In genomic region chr2:191230174-191230573, GRCh38 we compare ENCODE assay signal across 14 cellular contexts. TPM values are rescaled to one million over a fixed set of nuclear protein-coding genes. Genes with fewer than 3 reads are reported as not detected.
DNase-seq lines count a peak whose midpoint lies in the region; ATAC-seq and TF ChIP-seq lines count a peak whose summit lies in the region.
"Had no signal": no experiment of that assay in that cellular context is flagged by ENCODE, and none has a peak within 500 bp of the region (broad histone marks: within the 10 kb centered on the region; RNA-seq: fewer than 3 reads in every experiment).

No MANE protein-coding gene starts in this region.

- CTCF ChIA-PET in AG04450 (lab: Charles Lee) = interaction anchor here (1.1 to 3.0 kb wide), 5 partner anchors 11 to 271 kb away, joined by 4 to 22 read pairs (median 8); no protein-coding TSS in a partner anchor

- POLR2A ChIA-PET in AG04450 (lab: Yijun Ruan, JAX) = no interaction called here

- H3K36me3 ChIP-seq in mesodermal cell (ENCODE audit: control insufficient read depth, insufficient read depth, low read length) = no peaks in the 10 kb centered on the region
- H3K36me3 ChIP-seq: stomach had no signal

- no peak for DNase-seq in AG04450 (ENCODE audit: low read depth, low spot score)
- DNase-seq in HT1080 (ENCODE audit: low read depth) = peak; percentile 92
- DNase-seq in cardiac fibroblast (ENCODE audit: low read depth in 2 of 2) = peak; percentile 85 to 87
- no peak for DNase-seq in NCI-H1048 (lab: John Stamatoyannopoulos, UW)
- DNase-seq in NCI-H2081 treated with DMSO at 0.1 percent for 48 hours (lab: John Stamatoyannopoulos, UW) = no peak
- no peak for DNase-seq in activated CD4-positive, CD25-positive, alpha-beta regulatory T cell treated with anti-CD3 and anti-CD28 coated beads, Interleukin-2, amount 50 U/mL, for 72 hours
- DNase-seq: activated CD8-positive, alpha-beta T cell treated with anti-CD3 and anti-CD28 coated beads, Interleukin-2, amount 10 ng/mL, durations not matched to agents 7 days and 5 days; CD8-positive, alpha-beta T cell; MV-4-11; NCI-H774; stomach; T-cell had no signal

- no peak for ATAC-seq in GM21423 (IDR thresholded peaks at IDR 0.05; ENCODE audit: unreplicated experiment)
- ATAC-seq: activated CD8-positive, alpha-beta T cell treated with anti-CD3 and anti-CD28 coated beads, Interleukin-2, amount 10 ng/mL, durations not matched to agents 7 days and 5 days; CD8-positive, alpha-beta T cell; T-cell had no signal

- 63 to 65% methylated on average over 4 to 5 of the region's 5 CpGs for WGBS in mesodermal cell (ENCODE audit: insufficient coverage in 2 of 2), 2 experiments

- no peaks in the 10 kb centered on the region for H3K9me3 ChIP-seq in AG04450 (ENCODE audit: control insufficient read depth, insufficient read depth, low read length)
- no peaks in the 10 kb centered on the region for H3K9me3 ChIP-seq in mesodermal cell (ENCODE audit: control insufficient read depth, low read length)
- H3K9me3 ChIP-seq: stomach had no signal

- H3K4me3 ChIP-seq in AG04450 (ENCODE audit: low read depth, low read length) (no peak overlapping the region), cardiac fibroblast (replicated peaks in 1 of 2; ENCODE audit: low read depth in 2 of 2, low read length in 2 of 2) (no peak overlapping the region), mesodermal cell (ENCODE audit: extremely low read depth, insufficient read depth, low read length, poor library complexity, severe bottlenecking) (no peak overlapping the region)
- H3K4me3 ChIP-seq: stomach had no signal

- H3K4me1 ChIP-seq in mesodermal cell (ENCODE audit: control insufficient read depth, insufficient read depth, low read length, poor library complexity, severe bottlenecking) = peaks cover 16% of the 10 kb centered on the region

- TF ChIP-seq CTCF in AG04450 (IDR thresholded peaks at IDR 0.05; ENCODE audit: low read depth, low read length) (no peak), cardiac fibroblast (IDR thresholded peaks at IDR 0.05; ENCODE audit: low read depth, low read length) (no peak)

- H3K27me3 ChIP-seq in AG04450 (ENCODE audit: control insufficient read depth, insufficient read depth, low read length) = no peaks in the 10 kb centered on the region
- H3K27me3 ChIP-seq: stomach had no signal

- peak overlapping the region; percentile 65 for H3K27ac ChIP-seq in AG04450 (ENCODE audit: low read depth, low read length)
- H3K27ac ChIP-seq in mesodermal cell (ENCODE audit: low read depth, low read length, severe bottlenecking) = peak overlapping the region; percentile 42
- H3K27ac ChIP-seq: stomach had no signal

RNA-seq across cellular contexts. Expression of gene MYO1B, which starts 15.0 kb away (rescaled TPM):
- polyA plus RNA-seq in AG04450 (2011; rRNA removed) = 110 and 149 TPM in 2 replicates
- 118 and 161 TPM in 2 replicates for polyA minus RNA-seq in AG04450 (2011; rRNA and poly(A)+ RNA removed)
- 93.6 and 95.2 TPM in 2 replicates for total RNA-seq in HT1080 (2014; rRNA removed; shearing (Covaris generic))
- 45.5 and 58.6 TPM in 2 replicates for polyA plus RNA-seq in HT1080 (2015; cell fraction: cytosol; rRNA removed)
- 114 and 128 TPM in 2 replicates for polyA plus RNA-seq in HT1080 (2015; cell fraction: nucleus; rRNA removed)
- polyA plus RNA-seq in mesodermal cell (2013, experiment 1 of 2) = 84.3 TPM
- 97.9 TPM for polyA plus RNA-seq in mesodermal cell (2013, experiment 2 of 2)

Comparison
In these comparisons a context has a peak if more than half of its experiments do, and no peak if none do; other contexts are left out.
1. DNase-seq: peak in HT1080 (single experiment) and cardiac fibroblast (2 of 2); none in AG04450 (single experiment), NCI-H1048 (single experiment), NCI-H2081 treated with DMSO at 0.1 percent for 48 hours (single experiment) and activated CD4-positive, CD25-positive, alpha-beta regulatory T cell treated with anti-CD3 and anti-CD28 coated beads, Interleukin-2, amount 50 U/mL, for 72 hours (single experiment).